Comparison of ENCODE assay signal across 8 cellular contexts in the genomic region with DNA sequence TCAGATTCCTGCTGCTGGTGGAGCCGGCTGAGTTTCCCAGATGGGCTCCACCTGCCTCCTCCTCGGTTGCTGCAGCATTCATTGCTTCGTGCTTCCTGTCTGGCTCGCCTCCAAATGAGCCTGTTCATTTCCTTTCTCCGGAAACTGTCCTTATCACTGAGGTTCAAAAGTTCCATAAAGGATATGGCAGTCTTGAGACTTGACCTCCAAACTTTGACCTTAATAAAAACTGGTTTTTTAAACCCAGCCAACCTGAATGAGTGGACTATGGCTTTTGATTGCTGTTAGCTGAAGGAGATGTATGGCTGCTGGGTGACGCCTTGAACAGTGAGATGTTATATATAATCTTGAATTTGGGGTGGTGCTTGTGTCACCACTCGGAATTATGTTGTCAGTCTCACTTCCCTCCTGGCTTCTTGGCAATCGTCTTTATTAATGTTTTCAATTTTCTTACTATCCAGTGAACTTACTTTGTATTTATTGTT.
DNase-seq lines count a peak whose midpoint lies in the region; ATAC-seq, FAIRE-seq and TF ChIP-seq lines count a peak whose summit lies in the region.

No MANE protein-coding gene starts in this region.

- ATAC-seq in naive thymus-derived CD8-positive, alpha-beta T cell: no peak
- ATAC-seq in GM19328 (IDR thresholded peaks at IDR 0.05; ENCODE audit: unreplicated experiment): no peak

- peak overlapping the region; percentile 65 to 88 (median 74) for H3K4me3 Mint-ChIP-seq in naive thymus-derived CD8-positive, alpha-beta T cell

- H3K9me3 Mint-ChIP-seq in naive thymus-derived CD8-positive, alpha-beta T cell: no peaks in the 10 kb centered on the region

- peaks cover 12 to 87% (median 29%) of the 10 kb centered on the region in 4 donors for H3K4me1 ChIP-seq in Peyer's patch

- H3K36me3 Mint-ChIP-seq in naive thymus-derived CD8-positive, alpha-beta T cell: peaks cover 0 to 9% (median 0%) of the 10 kb centered on the region in 3 donors

- DNase-seq in HTR-8/SVneo (ENCODE audit: insufficient read length, low spot score): peak; percentile 32
- peak; percentile 52 to 91 (median 85) for DNase-seq in Peyer's patch
- DNase-seq in choroid plexus epithelial cell (ENCODE audit: low read depth): peak; percentile 61
- DNase-seq in naive thymus-derived CD8-positive, alpha-beta T cell: peak in 7 of 10 donors; percentile 31 to 60 (median 40)
- no peak for DNase-seq in H7
- DNase-seq in KG1 (lab: John Stamatoyannopoulos, UW): no peak

- H3K36me3 ChIP-seq in Peyer's patch: no peaks in the 10 kb centered on the region
- H3K36me3 ChIP-seq in H7 (replicated peaks; ENCODE audit: control insufficient read depth, insufficient read depth, low read length): no peaks in the 10 kb centered on the region

- peak overlapping the region in 1 of 4 donors; percentile 11 for H3K4me3 ChIP-seq in Peyer's patch
- H3K4me3 ChIP-seq in choroid plexus epithelial cell (ENCODE audit: low read depth, low read length): no peak overlapping the region
- no peak overlapping the region for H3K4me3 ChIP-seq in H7 (ENCODE audit: insufficient read depth, low read depth, low read length)

- H3K4me1 Mint-ChIP-seq in naive thymus-derived CD8-positive, alpha-beta T cell: peaks cover 53 to 93% (median 87%) of the 10 kb centered on the region in 4 donors

- TF ChIP-seq POLR2A in Peyer's patch (IDR thresholded peaks at IDR 0.05): no peak

- H3K27me3 ChIP-seq in Peyer's patch: no peaks in the 10 kb centered on the region
- no peaks in the 10 kb centered on the region for H3K27me3 ChIP-seq in H7 (ENCODE audit: control insufficient read depth, insufficient read depth, low read length)

- peak overlapping the region; percentile 95 to 99 (median 97) for H3K27ac Mint-ChIP-seq in naive thymus-derived CD8-positive, alpha-beta T cell

- TF ChIP-seq CTCF in 22Rv1 (IDR thresholded peaks at IDR 0.05) (no peak), Peyer's patch (IDR thresholded peaks at IDR 0.05) (no peak), choroid plexus epithelial cell (conservative IDR thresholded peaks at IDR 0.05; ENCODE audit: low read depth, low read length) (no peak)

- POLR2A ChIA-PET in naive thymus-derived CD8-positive, alpha-beta T cell (lab: Charles Lee): interaction anchor here (2.1 to 21.4 kb wide), 3 partner anchors 14 to 123 kb away, joined by 6 to 684 read pairs (median 368); a partner anchor contains a TSS

- H3K9me3 ChIP-seq in Peyer's patch: no peaks in the 10 kb centered on the region

- peak overlapping the region; percentile 22; the same call in 1 of the 2 replicates for H3K27ac ChIP-seq in 22Rv1
- peak overlapping the region; percentile 34 to 82 (median 74) for H3K27ac ChIP-seq in Peyer's patch

- FAIRE-seq in HTR-8/SVneo (lab: Jason Lieb, UNC): no peak

- no peaks in the 10 kb centered on the region for H3K27me3 Mint-ChIP-seq in naive thymus-derived CD8-positive, alpha-beta T cell

Comparison
In these comparisons a context has a peak if more than half of its experiments do, and no peak if none do; other contexts are left out.
1. DNase-seq: peak in HTR-8/SVneo (single experiment), Peyer's patch (3 of 3), choroid plexus epithelial cell (single experiment) and naive thymus-derived CD8-positive, alpha-beta T cell (7 of 10); none in H7 (single experiment) and KG1 (single experiment).